Comparison of ENCODE assay signal across 1 cellular context in the genomic region with DNA sequence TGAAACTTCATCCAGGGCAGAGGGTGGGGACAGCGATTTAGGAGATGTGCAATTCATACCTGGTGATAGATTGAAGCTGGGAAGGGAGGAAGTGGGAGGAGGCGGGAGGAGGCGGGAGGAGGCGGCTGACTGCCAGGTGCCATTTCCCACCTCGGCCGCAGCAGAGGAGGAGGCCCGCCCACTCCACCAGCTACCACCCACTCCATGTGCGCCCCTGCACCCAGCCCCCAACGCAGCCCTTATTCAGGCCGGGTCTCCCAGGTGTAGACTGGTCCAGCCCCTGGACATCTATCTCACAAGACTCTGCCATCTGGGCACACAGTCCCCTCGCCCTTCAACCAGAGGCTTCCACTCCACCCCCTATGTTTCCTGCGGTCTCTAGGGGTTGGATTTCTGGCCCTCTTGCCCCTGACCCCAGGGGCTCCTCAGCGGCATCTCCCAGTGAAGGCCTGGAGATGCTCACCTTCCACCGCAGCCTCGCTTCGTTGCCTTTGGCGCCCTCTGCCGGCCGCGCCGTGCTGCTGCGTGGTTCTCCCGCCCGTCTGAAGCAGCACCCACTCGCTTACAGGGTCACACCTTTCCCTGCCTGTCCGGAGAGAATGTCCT.
TF ChIP-seq lines count a peak whose summit lies in the region.

No MANE protein-coding gene starts in this region.

TF ChIP-seq in HepG2, 621 proteins besides CTCF, POLR2A, EP300 and RAD21 (continued from another document and continues in another):
- TF ChIP-seq AFF4 (CRISPR knock-in tag; IDR thresholded peaks at IDR 0.05) = no peak
- TF ChIP-seq GTF3A (CRISPR knock-in tag; conservative IDR thresholded peaks at IDR 0.05) = no peak
- no peak for TF ChIP-seq TBP (CRISPR knock-in tag; IDR thresholded peaks at IDR 0.05)
- TF ChIP-seq, protein P1, sequence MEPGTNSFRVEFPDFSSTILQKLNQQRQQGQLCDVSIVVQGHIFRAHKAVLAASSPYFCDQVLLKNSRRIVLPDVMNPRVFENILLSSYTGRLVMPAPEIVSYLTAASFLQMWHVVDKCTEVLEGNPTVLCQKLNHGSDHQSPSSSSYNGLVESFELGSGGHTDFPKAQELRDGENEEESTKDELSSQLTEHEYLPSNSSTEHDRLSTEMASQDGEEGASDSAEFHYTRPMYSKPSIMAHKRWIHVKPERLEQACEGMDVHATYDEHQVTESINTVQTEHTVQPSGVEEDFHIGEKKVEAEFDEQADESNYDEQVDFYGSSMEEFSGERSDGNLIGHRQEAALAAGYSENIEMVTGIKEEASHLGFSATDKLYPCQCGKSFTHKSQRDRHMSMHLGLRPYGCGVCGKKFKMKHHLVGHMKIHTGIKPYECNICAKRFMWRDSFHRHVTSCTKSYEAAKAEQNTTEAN (CRISPR knock-in tag; conservative IDR thresholded peaks at IDR 0.05) = no peak
- TF ChIP-seq, protein P2, sequence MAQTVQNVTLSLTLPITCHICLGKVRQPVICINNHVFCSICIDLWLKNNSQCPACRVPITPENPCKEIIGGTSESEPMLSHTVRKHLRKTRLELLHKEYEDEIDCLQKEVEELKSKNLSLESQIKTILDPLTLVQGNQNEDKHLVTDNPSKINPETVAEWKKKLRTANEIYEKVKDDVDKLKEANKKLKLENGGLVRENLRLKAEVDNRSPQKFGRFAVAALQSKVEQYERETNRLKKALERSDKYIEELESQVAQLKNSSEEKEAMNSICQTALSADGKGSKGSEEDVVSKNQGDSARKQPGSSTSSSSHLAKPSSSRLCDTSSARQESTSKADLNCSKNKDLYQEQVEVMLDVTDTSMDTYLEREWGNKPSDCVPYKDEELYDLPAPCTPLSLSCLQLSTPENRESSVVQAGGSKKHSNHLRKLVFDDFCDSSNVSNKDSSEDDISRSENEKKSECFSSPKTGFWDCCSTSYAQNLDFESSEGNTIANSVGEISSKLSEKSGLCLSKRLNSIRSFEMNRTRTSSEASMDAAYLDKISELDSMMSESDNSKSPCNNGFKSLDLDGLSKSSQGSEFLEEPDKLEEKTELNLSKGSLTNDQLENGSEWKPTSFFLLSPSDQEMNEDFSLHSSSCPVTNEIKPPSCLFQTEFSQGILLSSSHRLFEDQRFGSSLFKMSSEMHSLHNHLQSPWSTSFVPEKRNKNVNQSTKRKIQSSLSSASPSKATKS (CRISPR knock-in tag; IDR thresholded peaks at IDR 0.05) = no peak
- TF ChIP-seq ZNF83 (CRISPR knock-in tag; IDR thresholded peaks at IDR 0.05; ENCODE audit: borderline replicate concordance) = no peak
- TF ChIP-seq ZFYVE20 (CRISPR knock-in tag; IDR thresholded peaks at IDR 0.05; ENCODE audit: borderline replicate concordance, low read depth) = 0 out of 2 replicates have a peak, but pooled peaks have one; percentile 52
- TF ChIP-seq RBFOX2 (IDR thresholded peaks at IDR 0.05; ENCODE audit: low read depth, low read length) = no peak
- TF ChIP-seq E2F5 (CRISPR knock-in tag; conservative IDR thresholded peaks at IDR 0.05) = no peak
- no peak for TF ChIP-seq FOXO4 (CRISPR knock-in tag; conservative IDR thresholded peaks at IDR 0.05)
- 0 out of 2 replicates have a peak, but pooled peaks have one; percentile 32 for TF ChIP-seq MTA3 (CRISPR knock-in tag; IDR thresholded peaks at IDR 0.05)
- TF ChIP-seq ZNF563 (CRISPR knock-in tag; IDR thresholded peaks at IDR 0.05) = peak; percentile 84; the same call in 1 of the 2 replicates
- no peak for TF ChIP-seq ZBTB33 (CRISPR knock-in tag; IDR thresholded peaks at IDR 0.05)
- no peak for TF ChIP-seq ZNF143 (CRISPR knock-in tag; IDR thresholded peaks at IDR 0.05)
- TF ChIP-seq SNAI1 (CRISPR knock-in tag; IDR thresholded peaks at IDR 0.05; ENCODE audit: borderline replicate concordance) = no peak
- no peak for TF ChIP-seq ZNF432 (CRISPR knock-in tag; IDR thresholded peaks at IDR 0.05; ENCODE audit: borderline replicate concordance)
- no peak for TF ChIP-seq NFATC3 (CRISPR knock-in tag; IDR thresholded peaks at IDR 0.05)
- TF ChIP-seq PPARG (CRISPR knock-in tag; conservative IDR thresholded peaks at IDR 0.05) = no peak
- TF ChIP-seq ZHX2 (IDR thresholded peaks at IDR 0.05; ENCODE audit: low read depth) = no peak
- TF ChIP-seq ZHX2 (CRISPR knock-in tag; IDR thresholded peaks at IDR 0.05; ENCODE audit: borderline replicate concordance) = no peak
- TF ChIP-seq KLF11 (CRISPR knock-in tag; IDR thresholded peaks at IDR 0.05) = no peak
- no peak for TF ChIP-seq MEIS2 (CRISPR knock-in tag; IDR thresholded peaks at IDR 0.05)
- 0 out of 2 replicates have a peak, but pooled peaks have one; percentile 39 for TF ChIP-seq ATF7-NPFF (CRISPR knock-in tag; IDR thresholded peaks at IDR 0.05; ENCODE audit: low read depth)
- TF ChIP-seq ZNF761 (CRISPR knock-in tag; conservative IDR thresholded peaks at IDR 0.05) = no peak
- TF ChIP-seq ZC3H13 (CRISPR knock-in tag; IDR thresholded peaks at IDR 0.05) = 0 out of 2 replicates have a peak, but pooled peaks have one; percentile 71
- no peak for TF ChIP-seq HDAC1 (CRISPR knock-in tag; IDR thresholded peaks at IDR 0.05)
- no peak for TF ChIP-seq CCAR2 (optimal IDR thresholded peaks at IDR 0.05; ENCODE audit: low read depth, low read length)
- TF ChIP-seq ATF4 (CRISPR knock-in tag; IDR thresholded peaks at IDR 0.05) = no peak
- no peak for TF ChIP-seq ZNF7 (CRISPR knock-in tag; IDR thresholded peaks at IDR 0.05)
- no peak for TF ChIP-seq ZNF615 (CRISPR knock-in tag; IDR thresholded peaks at IDR 0.05; ENCODE audit: borderline replicate concordance)
- TF ChIP-seq HOXA9 (CRISPR knock-in tag; IDR thresholded peaks at IDR 0.05; ENCODE audit: borderline replicate concordance) = 0 out of 2 replicates have a peak, but pooled peaks have one; percentile 47
- TF ChIP-seq KLF6 (CRISPR knock-in tag; IDR thresholded peaks at IDR 0.05) = no peak
- no peak for TF ChIP-seq TP53 (CRISPR knock-in tag; conservative IDR thresholded peaks at IDR 0.05)
- TF ChIP-seq ZNF678 (CRISPR knock-in tag; IDR thresholded peaks at IDR 0.05) = no peak
- TF ChIP-seq, protein P3, sequence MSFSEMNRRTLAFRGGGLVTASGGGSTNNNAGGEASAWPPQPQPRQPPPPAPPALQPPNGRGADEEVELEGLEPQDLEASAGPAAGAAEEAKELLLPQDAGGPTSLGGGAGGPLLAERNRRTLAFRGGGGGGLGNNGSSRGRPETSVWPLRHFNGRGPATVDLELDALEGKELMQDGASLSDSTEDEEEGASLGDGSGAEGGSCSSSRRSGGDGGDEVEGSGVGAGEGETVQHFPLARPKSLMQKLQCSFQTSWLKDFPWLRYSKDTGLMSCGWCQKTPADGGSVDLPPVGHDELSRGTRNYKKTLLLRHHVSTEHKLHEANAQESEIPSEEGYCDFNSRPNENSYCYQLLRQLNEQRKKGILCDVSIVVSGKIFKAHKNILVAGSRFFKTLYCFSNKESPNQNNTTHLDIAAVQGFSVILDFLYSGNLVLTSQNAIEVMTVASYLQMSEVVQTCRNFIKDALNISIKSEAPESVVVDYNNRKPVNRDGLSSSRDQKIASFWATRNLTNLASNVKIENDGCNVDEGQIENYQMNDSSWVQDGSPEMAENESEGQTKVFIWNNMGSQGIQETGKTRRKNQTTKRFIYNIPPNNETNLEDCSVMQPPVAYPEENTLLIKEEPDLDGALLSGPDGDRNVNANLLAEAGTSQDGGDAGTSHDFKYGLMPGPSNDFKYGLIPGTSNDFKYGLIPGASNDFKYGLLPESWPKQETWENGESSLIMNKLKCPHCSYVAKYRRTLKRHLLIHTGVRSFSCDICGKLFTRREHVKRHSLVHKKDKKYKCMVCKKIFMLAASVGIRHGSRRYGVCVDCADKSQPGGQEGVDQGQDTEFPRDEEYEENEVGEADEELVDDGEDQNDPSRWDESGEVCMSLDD (CRISPR knock-in tag; IDR thresholded peaks at IDR 0.05; ENCODE audit: borderline replicate concordance) = no peak
